ENCODE assay signal across 16 cellular contexts in the genomic region with DNA sequence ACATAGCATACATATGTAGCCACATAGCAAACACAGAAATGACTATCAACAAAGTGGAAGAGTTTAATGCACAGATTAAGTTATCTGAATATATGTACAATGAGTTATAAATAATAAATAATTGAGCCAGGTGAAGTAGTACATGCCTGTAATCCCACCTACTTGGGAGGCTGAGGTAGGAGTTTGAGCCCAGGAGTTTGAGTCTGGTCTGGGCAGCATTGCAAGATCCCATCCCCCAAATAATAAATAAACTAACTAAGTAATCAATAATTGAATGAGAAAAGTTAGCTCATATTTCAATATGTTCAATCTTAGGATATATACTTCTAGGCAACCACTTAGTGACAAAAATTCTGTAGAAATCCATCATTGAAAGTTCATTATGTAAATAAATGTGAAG. TPM values are rescaled to one million over a fixed set of nuclear protein-coding genes. Genes with fewer than 3 reads are reported as not detected.
DNase-seq lines count a peak whose midpoint lies in the region; ATAC-seq and TF ChIP-seq lines count a peak whose summit lies in the region.
"Had no signal": no experiment of that assay in that cellular context is flagged by ENCODE, and none has a peak within 500 bp of the region (broad histone marks: within the 10 kb centered on the region; RNA-seq: fewer than 3 reads in every experiment).

No MANE protein-coding gene starts in this region.

- H3K79me2 ChIP-seq in SU-DHL-6 (ENCODE audit: insufficient read depth, low read length) (peaks cover 63% of the 10 kb centered on the region), smooth muscle cell (ENCODE audit: low read depth) (peaks cover 27% of the 10 kb centered on the region)

- H2AFZ ChIP-seq in SU-DHL-6 (ENCODE audit: low read depth, low read length, severe bottlenecking) (no peak overlapping the region), smooth muscle cell (ENCODE audit: low read depth) (no peak overlapping the region)

- peaks cover 81% of the 10 kb centered on the region for H3K4me1 Mint-ChIP-seq in activated T-cell treated with anti-CD3 and anti-CD28 coated beads, Interleukin-2, amount 50 U/mL, for 72 hours (ENCODE audit: low read depth)
- peaks cover 45 to 71% of the 10 kb centered on the region in 2 donors for H3K4me1 Mint-ChIP-seq in effector memory CD8-positive, alpha-beta T cell (ENCODE audit: low read depth in 2 of 2)

- peak overlapping the region; percentile 18; the same call in 1 of the 2 replicates for H3K9ac ChIP-seq in SU-DHL-6 (ENCODE audit: low read length)
- no peak overlapping the region for H3K9ac ChIP-seq in smooth muscle cell (ENCODE audit: low read depth)

- no peaks in the 10 kb centered on the region for H3K9me3 Mint-ChIP-seq in activated T-cell treated with anti-CD3 and anti-CD28 coated beads, Interleukin-2, amount 50 U/mL, for 72 hours
- no peaks in the 10 kb centered on the region for H3K9me3 Mint-ChIP-seq in effector memory CD8-positive, alpha-beta T cell

- DNase-seq in activated T-cell treated with anti-CD3 and anti-CD28 coated beads, Interleukin-2, amount 50 U/mL, for 72 hours, result no peak
- DNase-seq in activated T-cell treated with anti-CD3 and anti-CD28 coated beads for 4 hours (no peak), smooth muscle cell (lab: John Stamatoyannopoulos, UW; ENCODE audit: unreplicated experiment) (no peak), omental fat pad (ENCODE audit: low spot score) (no peak), DMS 273 (lab: John Stamatoyannopoulos, UW; ENCODE audit: unreplicated experiment) (no peak)
- no peak for DNase-seq in effector memory CD8-positive, alpha-beta T cell
- DNase-seq: activated CD4-positive, CD25-positive, alpha-beta regulatory T cell; activated gamma-delta T cell treated with Interleukin-2 at 50 U/mL for 16 hours; H9; mammary epithelial cell; NCI-H2107; SIG-M5; stimulated activated CD4-positive, alpha-beta T cell treated with anti-CD3 and anti-CD28 coated beads, Interleukin-2, amount 100 ng/mL, for 24 hours had no signal

- H3K4me3 Mint-ChIP-seq in activated T-cell treated with anti-CD3 and anti-CD28 coated beads, Interleukin-2, amount 50 U/mL, for 72 hours, result peak overlapping the region; percentile 33 to 89
- H3K4me3 Mint-ChIP-seq in effector memory CD8-positive, alpha-beta T cell, result peak overlapping the region; percentile 85 to 98

- peaks cover 45% of the 10 kb centered on the region for H3F3A ChIP-seq in SU-DHL-6 (ENCODE audit: insufficient read depth)
- no peaks in the 10 kb centered on the region for H3F3A ChIP-seq in smooth muscle cell (ENCODE audit: low read depth)

- H3K4me2 ChIP-seq in SU-DHL-6 (ENCODE audit: low read depth, low read length, poor library complexity, severe bottlenecking), result peak overlapping the region; percentile 90
- peak overlapping the region; percentile 84 for H3K4me2 ChIP-seq in smooth muscle cell

- H3K27me3 ChIP-seq in SU-DHL-6 (ENCODE audit: low read length) (no peaks in the 10 kb centered on the region), smooth muscle cell (ENCODE audit: low read depth) (no peaks in the 10 kb centered on the region)

- TF ChIP-seq CTCF in SU-DHL-6 (IDR thresholded peaks at IDR 0.05; ENCODE audit: insufficient read depth, low read length, poor library complexity, severe bottlenecking) (no peak), smooth muscle cell (IDR thresholded peaks at IDR 0.05; ENCODE audit: borderline replicate concordance, insufficient read depth, poor library complexity, severe bottlenecking) (no peak), omental fat pad (IDR thresholded peaks at IDR 0.05) (no peak)

- H3K4me3 ChIP-seq in SU-DHL-6 (ENCODE audit: insufficient read depth, low read length, poor library complexity, severe bottlenecking), result peak overlapping the region; percentile 18
- H3K4me3 ChIP-seq in smooth muscle cell, result no peak overlapping the region

- H3K27ac ChIP-seq in SU-DHL-6 (ENCODE audit: low read depth, low read length) (no peak overlapping the region), smooth muscle cell (ENCODE audit: low read depth) (no peak overlapping the region)

- H3K27ac Mint-ChIP-seq in activated T-cell treated with anti-CD3 and anti-CD28 coated beads, Interleukin-2, amount 50 U/mL, for 72 hours, result peak overlapping the region; percentile 95
- H3K27ac Mint-ChIP-seq in effector memory CD8-positive, alpha-beta T cell, result peak overlapping the region; percentile 51 to 76
- H3K27ac Mint-ChIP-seq: H9 had no signal

- no peaks in the 10 kb centered on the region for H3K36me3 ChIP-seq in SU-DHL-6 (ENCODE audit: low read length)
- no peaks in the 10 kb centered on the region for H3K36me3 ChIP-seq in smooth muscle cell (ENCODE audit: low read depth)

- H3K9me3 ChIP-seq in SU-DHL-6 (ENCODE audit: insufficient read depth, low read length), result no peaks in the 10 kb centered on the region
- no peaks in the 10 kb centered on the region for H3K9me3 ChIP-seq in smooth muscle cell (replicated peaks; ENCODE audit: low read depth)

- H3K36me3 Mint-ChIP-seq in activated T-cell treated with anti-CD3 and anti-CD28 coated beads, Interleukin-2, amount 50 U/mL, for 72 hours (ENCODE audit: insufficient read depth in 2 of 2), result peaks cover 4 to 8% of the 10 kb centered on the region in 2 donors
- peaks cover 10% of the 10 kb centered on the region for H3K36me3 Mint-ChIP-seq in effector memory CD8-positive, alpha-beta T cell (ENCODE audit: insufficient read depth)

- no peaks in the 10 kb centered on the region for H3K27me3 Mint-ChIP-seq in activated T-cell treated with anti-CD3 and anti-CD28 coated beads, Interleukin-2, amount 50 U/mL, for 72 hours (ENCODE audit: low read depth)
- H3K27me3 Mint-ChIP-seq in effector memory CD8-positive, alpha-beta T cell, result no peaks in the 10 kb centered on the region

- H3K4me1 ChIP-seq in smooth muscle cell (ENCODE audit: low read depth), result peaks cover 8% of the 10 kb centered on the region

- H4K20me1 ChIP-seq in SU-DHL-6 (ENCODE audit: low read depth, low read length) (no peaks in the 10 kb centered on the region), smooth muscle cell (ENCODE audit: low read depth) (no peaks in the 10 kb centered on the region)

- H3K9me2 ChIP-seq in SU-DHL-6 (replicated peaks; ENCODE audit: insufficient read depth, low read length), result no peaks in the 10 kb centered on the region

- no peak for ATAC-seq in activated T-cell treated with anti-CD3 and anti-CD28 coated beads, Interleukin-2, amount 50 U/mL, for 72 hours (replicated peaks in 1 of 2)
- no peak for ATAC-seq in effector memory CD8-positive, alpha-beta T cell (replicated peaks)
- ATAC-seq in omental fat pad (ENCODE audit: low FRiP score), result no peak
- no peak for ATAC-seq in GM18858 (IDR thresholded peaks at IDR 0.05; ENCODE audit: unreplicated experiment)

RNA-seq across cellular contexts. Expression of gene CARD8, which starts 1.7 kb away (rescaled TPM):
- total RNA-seq in activated T-cell treated with anti-CD3 and anti-CD28 coated beads, Interleukin-2, amount 50 U/mL, for 72 hours, result 100 to 1,000 TPM; 166 to 201 TPM
- 17.7 and 30.0 TPM in 2 replicates for total RNA-seq in smooth muscle cell
- 9.0 and 9.3 TPM in 2 replicates for polyA plus RNA-seq in smooth muscle cell
- total RNA-seq in omental fat pad, result 100 to 1,000 TPM in 1 of 4 donors, 10 to 100 TPM in 3; 28.3 to 144 (median 46.6) TPM

RNA-seq across cellular contexts. Expression of gene ZNF114, which starts 15.9 kb away (rescaled TPM):
- under 1 TPM in 1 of 2 donors, not detected in 1; 0.14 TPM for total RNA-seq in activated T-cell treated with anti-CD3 and anti-CD28 coated beads, Interleukin-2, amount 50 U/mL, for 72 hours
- total RNA-seq in smooth muscle cell, result 0.22 and 1.5 TPM in 2 replicates
- 0.67 and 3.2 TPM in 2 replicates for polyA plus RNA-seq in smooth muscle cell
- total RNA-seq in omental fat pad, result under 1 TPM in 1 of 4 donors, not detected in 3; 0.47 TPM
- total RNA-seq: fibroblast of lung had no signal
